ENCODE assay signal across 35 cellular contexts in the genomic region with DNA sequence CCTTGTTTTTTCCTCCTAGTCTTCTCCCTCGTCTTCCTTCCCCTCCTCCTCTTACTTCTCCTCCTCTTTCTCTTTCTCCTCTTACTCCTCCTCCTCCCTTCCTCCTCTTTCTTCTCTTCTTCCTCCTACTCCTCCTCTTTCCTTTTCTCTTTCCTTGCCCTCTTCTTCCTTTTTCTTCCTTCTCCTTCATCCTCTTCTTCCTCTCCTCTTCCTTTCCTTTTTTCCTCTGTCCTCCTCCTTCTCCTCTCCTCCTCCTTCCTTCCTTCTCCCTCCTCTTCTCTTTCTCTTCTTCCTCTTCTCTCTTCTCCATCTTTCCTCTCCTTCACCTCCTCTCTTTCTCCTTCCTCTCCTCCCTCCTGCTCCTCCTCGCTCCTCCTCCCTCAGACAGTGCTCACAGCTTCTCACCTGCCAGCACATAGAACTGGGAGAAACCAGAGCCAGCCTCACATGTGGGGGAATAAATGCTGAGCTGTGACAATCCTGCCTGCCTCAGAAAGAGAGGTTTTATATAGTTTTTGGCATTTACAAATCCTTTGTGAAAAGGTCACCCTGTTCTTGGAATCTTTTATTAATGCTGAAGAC.
"Had no signal": no experiment of that assay in that cellular context is flagged by ENCODE, and none has a peak within 500 bp of the region (broad histone marks: within the 10 kb centered on the region; RNA-seq: fewer than 3 reads in every experiment).

No MANE protein-coding gene starts in this region.

- DNase-seq: activated B cell treated with CpG ODN at 0.5 μM for 24 hours; activated CD4-positive, alpha-beta memory T cell treated with anti-CD3 and anti-CD28 coated beads for 36 hours; activated CD4-positive, alpha-beta T cell treated with anti-CD3 and anti-CD28 coated beads for 4 hours; activated CD4-positive, alpha-beta T cell treated with anti-CD3 and anti-CD28 coated beads, Interleukin-2, amount 10 ng/mL, durations not matched to agents 24 days and 14 days; activated CD4-positive, alpha-beta T cell treated with anti-CD3 and anti-CD28 coated beads, Interleukin-2, amount 50 U/mL, for 1 hour; activated CD4-positive, alpha-beta T cell treated with anti-CD3 and anti-CD28 coated beads, Interleukin-2, amount 50 U/mL, for 4 hours; activated CD4-positive, CD25-positive, alpha-beta regulatory T cell treated with anti-CD3 and anti-CD28 coated beads, Interleukin-2, amount 50 U/mL, for 72 hours; activated CD8-positive, alpha-beta memory T cell treated with anti-CD3 and anti-CD28 coated beads, Interleukin-2, amount 50 U/mL, for 4 hours; activated gamma-delta T cell treated with Interleukin-2 at 50 U/mL for 16 hours; activated naive CD4-positive, alpha-beta T cell; activated naive CD4-positive, alpha-beta T cell treated with anti-CD3 and anti-CD28 coated beads for 36 hours; activated naive CD4-positive, alpha-beta T cell treated with anti-CD3 and anti-CD28 coated beads, Interleukin-2, amount 50 U/mL, for 16 hours; activated naive CD8-positive, alpha-beta T cell treated with anti-CD3 and anti-CD28 coated beads, Interleukin-2, amount 10 ng/mL, durations not matched to agents 7 days and 5 days; activated T-cell treated with anti-CD3 and anti-CD28 coated beads for 4 hours; activated T-cell treated with anti-CD3 and anti-CD28 coated beads, Interleukin-2, amount 50 U/mL, for 1 hour; activated T-cell treated with anti-CD3 and anti-CD28 coated beads, Interleukin-2, amount 50 U/mL, for 4 hours; activated T-cell treated with anti-CD3 and anti-CD28 coated beads, Interleukin-2, amount 50 U/mL, for 72 hours; adrenal gland; amniotic stem cell; aorta; body of pancreas; brain microvascular endothelial cell; central memory CD4-positive, alpha-beta T cell; T-helper 1 cell; T-helper 9 cell had no signal

- H3K4me3 Mint-ChIP-seq: activated B cell treated with CpG ODN at 0.5 μM for 24 hours; activated CD4-positive, alpha-beta memory T cell treated with anti-CD3 and anti-CD28 coated beads for 36 hours; activated CD4-positive, alpha-beta T cell treated with anti-CD3 and anti-CD28 coated beads, Interleukin-2, amount 10 ng/mL, durations not matched to agents 24 days and 14 days; activated CD8-positive, alpha-beta T cell treated with anti-CD3 and anti-CD28 coated beads for 36 hours; activated naive CD4-positive, alpha-beta T cell treated with anti-CD3 and anti-CD28 coated beads for 36 hours; activated naive CD8-positive, alpha-beta T cell treated with anti-CD3 and anti-CD28 coated beads, Interleukin-2, amount 10 ng/mL, durations not matched to agents 7 days and 5 days; activated T-cell treated with anti-CD3 and anti-CD28 coated beads, Interleukin-2, amount 50 U/mL, for 4 hours; activated T-cell treated with anti-CD3 and anti-CD28 coated beads, Interleukin-2, amount 50 U/mL, for 72 hours; activated T-helper 1 cell treated with anti-CD3 and anti-CD28 coated beads, Interleukin-12 subunit alpha, Interleukin-12 subunit beta, Interleukin-2, Interleukin-4 antibody, amounts not matched to agents 30 ng/mL and 10 ng/mL and 1 ng/mL, durations not matched to agents 14 hours and 24 hours and 36 hours; activated T-helper 17 cell treated with anti-CD3 and anti-CD28 coated beads, Interleukin-2, amount 50 U/mL, for 72 hours; T-helper 1 cell treated with Interleukin-12 subunit alpha and Interleukin-12 subunit beta and Interleukin-4 antibody, amounts not matched to agents 30 μg/mL and 1 μg/mL, for 36 hours; T-helper 2 cell treated with Interferon-gamma antibody and Interleukin-4, amounts not matched to agents 5 μg/mL and 100 μg/mL, for 36 hours had no signal

- H3K36me3 Mint-ChIP-seq: activated CD4-positive, alpha-beta memory T cell treated with anti-CD3 and anti-CD28 coated beads for 36 hours; activated naive CD4-positive, alpha-beta T cell treated with anti-CD3 and anti-CD28 coated beads, Interleukin-2, amount 50 U/mL, for 72 hours; activated naive CD8-positive, alpha-beta T cell treated with anti-CD3 and anti-CD28 coated beads, Interleukin-2, amount 10 ng/mL, durations not matched to agents 7 days and 5 days had no signal

- H3K27ac ChIP-seq: adrenal gland, body of pancreas, brain microvascular endothelial cell, breast epithelium, WERI-Rb-1 had no signal

- H3K27ac Mint-ChIP-seq: activated B cell treated with CpG ODN at 0.5 μM for 24 hours; activated CD4-positive, alpha-beta memory T cell treated with anti-CD3 and anti-CD28 coated beads for 36 hours; activated CD4-positive, alpha-beta T cell treated with anti-CD3 and anti-CD28 coated beads, Interleukin-2, amount 10 ng/mL, durations not matched to agents 24 days and 14 days; activated CD8-positive, alpha-beta T cell treated with anti-CD3 and anti-CD28 coated beads for 36 hours; activated naive CD4-positive, alpha-beta T cell treated with anti-CD3 and anti-CD28 coated beads for 36 hours; activated naive CD4-positive, alpha-beta T cell treated with anti-CD3 and anti-CD28 coated beads, Interleukin-2, amount 50 U/mL, for 72 hours; activated naive CD8-positive, alpha-beta T cell treated with anti-CD3 and anti-CD28 coated beads, Interleukin-2, amount 10 ng/mL, durations not matched to agents 7 days and 5 days; activated T-cell treated with anti-CD3 and anti-CD28 coated beads, Interleukin-2, amount 50 U/mL, for 72 hours; activated T-helper 1 cell treated with anti-CD3 and anti-CD28 coated beads, Interleukin-12 subunit alpha, Interleukin-12 subunit beta, Interleukin-2, Interleukin-4 antibody, amounts not matched to agents 30 ng/mL and 10 ng/mL and 1 ng/mL, durations not matched to agents 14 hours and 24 hours and 36 hours; activated T-helper 17 cell treated with anti-CD3 and anti-CD28 coated beads, Interleukin-2, amount 50 U/mL, for 72 hours; T-helper 1 cell treated with Interleukin-12 subunit alpha and Interleukin-12 subunit beta and Interleukin-4 antibody, amounts not matched to agents 30 μg/mL and 1 μg/mL, for 36 hours; T-helper 2 cell treated with Interferon-gamma antibody and Interleukin-4, amounts not matched to agents 5 μg/mL and 100 μg/mL, for 36 hours had no signal

- H3K36me3 ChIP-seq: adrenal gland, brain microvascular endothelial cell, breast epithelium, WERI-Rb-1 had no signal

- H3K9me3 ChIP-seq: adrenal gland, body of pancreas, breast epithelium had no signal

- H3K9me3 Mint-ChIP-seq: activated B cell treated with CpG ODN at 0.5 μM for 24 hours; activated CD4-positive, alpha-beta memory T cell treated with anti-CD3 and anti-CD28 coated beads for 36 hours; activated CD4-positive, alpha-beta T cell treated with anti-CD3 and anti-CD28 coated beads, Interleukin-2, amount 10 ng/mL, durations not matched to agents 24 days and 14 days; activated CD8-positive, alpha-beta T cell treated with anti-CD3 and anti-CD28 coated beads for 36 hours; activated naive CD4-positive, alpha-beta T cell treated with anti-CD3 and anti-CD28 coated beads for 36 hours; activated naive CD4-positive, alpha-beta T cell treated with anti-CD3 and anti-CD28 coated beads, Interleukin-2, amount 50 U/mL, for 72 hours; activated naive CD8-positive, alpha-beta T cell treated with anti-CD3 and anti-CD28 coated beads, Interleukin-2, amount 10 ng/mL, durations not matched to agents 7 days and 5 days; activated T-cell treated with anti-CD3 and anti-CD28 coated beads, Interleukin-2, amount 50 U/mL, for 4 hours; activated T-cell treated with anti-CD3 and anti-CD28 coated beads, Interleukin-2, amount 50 U/mL, for 72 hours; activated T-helper 1 cell treated with anti-CD3 and anti-CD28 coated beads, Interleukin-12 subunit alpha, Interleukin-12 subunit beta, Interleukin-2, Interleukin-4 antibody, amounts not matched to agents 30 ng/mL and 10 ng/mL and 1 ng/mL, durations not matched to agents 14 hours and 24 hours and 36 hours; activated T-helper 17 cell treated with anti-CD3 and anti-CD28 coated beads, Interleukin-2, amount 50 U/mL, for 72 hours; T-helper 1 cell treated with Interleukin-12 subunit alpha and Interleukin-12 subunit beta and Interleukin-4 antibody, amounts not matched to agents 30 μg/mL and 1 μg/mL, for 36 hours; T-helper 2 cell treated with Interferon-gamma antibody and Interleukin-4, amounts not matched to agents 5 μg/mL and 100 μg/mL, for 36 hours had no signal

- ATAC-seq: activated CD8-positive, alpha-beta T cell treated with anti-CD3 and anti-CD28 coated beads for 36 hours; activated naive CD4-positive, alpha-beta T cell treated with anti-CD3 and anti-CD28 coated beads, Interleukin-2, amount 50 U/mL, for 72 hours; activated T-cell treated with anti-CD3 and anti-CD28 coated beads, Interleukin-2, amount 50 U/mL, for 4 hours; activated T-cell treated with anti-CD3 and anti-CD28 coated beads, Interleukin-2, amount 50 U/mL, for 72 hours; activated T-helper 17 cell treated with anti-CD3 and anti-CD28 coated beads, Interleukin-2, amount 50 U/mL, for 72 hours; body of pancreas had no signal

- H3K4me3 ChIP-seq: adrenal gland, body of pancreas, breast epithelium had no signal

- H3K4me1 ChIP-seq: adrenal gland, body of pancreas, breast epithelium had no signal

- H3K27me3 Mint-ChIP-seq: activated naive CD8-positive, alpha-beta T cell treated with anti-CD3 and anti-CD28 coated beads, Interleukin-2, amount 10 ng/mL, durations not matched to agents 7 days and 5 days had no signal

- FAIRE-seq: astrocyte, TTC549 had no signal

- H3K27me3 ChIP-seq: body of pancreas, brain microvascular endothelial cell had no signal
